ENCODE assay signal across 23 cellular contexts in the genomic region with DNA sequence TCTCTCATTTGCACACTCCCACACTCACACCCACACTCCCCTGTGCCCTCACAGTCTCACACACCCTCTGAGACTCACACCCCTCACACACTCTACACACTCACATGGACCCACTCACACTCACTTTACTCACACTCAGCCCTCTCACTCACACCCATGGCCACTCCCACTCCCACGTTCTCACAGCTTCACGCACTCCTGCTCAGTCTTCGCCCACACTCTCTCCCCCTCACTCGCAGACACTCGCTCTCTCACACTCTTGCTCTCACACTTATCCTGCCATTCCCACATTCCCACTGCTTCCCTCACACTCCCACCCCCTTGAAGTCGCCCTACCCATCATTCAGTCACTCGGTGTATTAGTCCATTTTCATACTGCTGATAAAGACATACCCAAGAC. TPM values are rescaled to one million over a fixed set of nuclear protein-coding genes. Genes with fewer than 3 reads are reported as not detected.
DNase-seq lines count a peak whose midpoint lies in the region; ATAC-seq, FAIRE-seq and TF ChIP-seq lines count a peak whose summit lies in the region.
"Had no signal": no experiment of that assay in that cellular context is flagged by ENCODE, and none has a peak within 500 bp of the region (broad histone marks: within the 10 kb centered on the region; RNA-seq: fewer than 3 reads in every experiment).

No MANE protein-coding gene starts in this region.

- H3K23ac ChIP-seq in neuronal stem cell (ENCODE audit: low read depth, low read length, poor library complexity): peak overlapping the region; percentile 26

- no peak overlapping the region for H3K9ac ChIP-seq in BLaER1 treated with 17β-estradiol and CSF1 and Interleukin-3, amounts not matched to agents 10 nM and 100 nM
- no peak overlapping the region for H3K9ac ChIP-seq in neuronal stem cell (ENCODE audit: low read depth, low read length, poor library complexity)

- H3K4me1 ChIP-seq in BLaER1 treated with 17β-estradiol and CSF1 and Interleukin-3, amounts not matched to agents 10 nM and 100 nM: peaks cover 15 to 25% (median 21%) of the 10 kb centered on the region in 10 experiments
- peaks cover 0 to 7% (median 2%) of the 10 kb centered on the region in 4 donors for H3K4me1 ChIP-seq in esophagus muscularis mucosa
- H3K4me1 ChIP-seq in neuronal stem cell (ENCODE audit: control insufficient read depth in 2 of 2, insufficient read depth in 1 of 2, low read depth in 1 of 2, low read length in 2 of 2): peaks cover 8 to 13% of the 10 kb centered on the region in 2 donors
- peaks cover 8% of the 10 kb centered on the region; the same call in 1 of the 2 replicates for H3K4me1 ChIP-seq in BE2C

- no peak overlapping the region for H4K8ac ChIP-seq in neuronal stem cell (ENCODE audit: low read depth, low read length)

- 93% methylated on average over 7 of the region's 7 CpGs for WGBS in esophagus muscularis mucosa
- no CpG with 5 or more reads among the region's 7 CpGs for WGBS in neuronal stem cell (ENCODE audit: extremely low coverage in 2 of 2, insufficient read length in 2 of 2, insufficient replicate concordance in 1 of 2), 2 donors

- peak overlapping the region; percentile 68 for H3K18ac ChIP-seq in neuronal stem cell (ENCODE audit: low read length)

- no peaks in the 10 kb centered on the region for H3K27me3 ChIP-seq in BLaER1 treated with 17β-estradiol and CSF1 and Interleukin-3, amounts not matched to agents 10 nM and 100 nM
- H3K27me3 ChIP-seq in esophagus muscularis mucosa (peaks cover 0 to 9% (median 0%) of the 10 kb centered on the region in 4 donors), neuronal stem cell (ENCODE audit: control insufficient read depth in 3 of 3, insufficient read depth in 3 of 3, low read depth in 1 of 3, low read length in 3 of 3) (no peaks in the 10 kb centered on the region), BE2C (no peaks in the 10 kb centered on the region)

- no peak for TF ChIP-seq CTCF in esophagus muscularis mucosa (IDR thresholded peaks at IDR 0.05)
- no peak for TF ChIP-seq CTCF in BE2C (IDR thresholded peaks at IDR 0.05; ENCODE audit: low read depth, low read length)

- peak overlapping the region; percentile 49 to 77 (median 62); a peak in 17 of 22 replicates for H3K4me2 ChIP-seq in BLaER1 treated with 17β-estradiol and CSF1 and Interleukin-3, amounts not matched to agents 10 nM and 100 nM
- H3K4me2 ChIP-seq in neuronal stem cell (ENCODE audit: insufficient read depth, low read length, poor library complexity, severe bottlenecking): no peak overlapping the region

- no peak overlapping the region for H2BK15ac ChIP-seq in neuronal stem cell (ENCODE audit: low read length)

- no peak for DNase-seq in HTR-8/SVneo (ENCODE audit: insufficient read length, low spot score)
- peak; percentile 64 for DNase-seq in esophagus muscularis mucosa (ENCODE audit: extremely low spot score)
- DNase-seq in neuronal stem cell (ENCODE audit: low spot score): no peak
- DNase-seq in foreskin melanocyte: no peak
- no peak for DNase-seq in BE2C
- DNase-seq: AML-193; C1 segment of cervical spinal cord; CD4-positive, CD25-positive, alpha-beta regulatory T cell; CD8-positive, alpha-beta memory T cell; COR-L47; DMS 273 treated with DMSO at 0.1 percent for 48 hours; DMS53; GOT3; H7; IMR-90; Karpas-422 had no signal

- no peaks in the 10 kb centered on the region for H4K20me1 ChIP-seq in BLaER1 treated with 17β-estradiol and CSF1 and Interleukin-3, amounts not matched to agents 10 nM and 100 nM

- H3K79me1 ChIP-seq in neuronal stem cell (ENCODE audit: low read depth, low read length): no peaks in the 10 kb centered on the region

- TF ChIP-seq POLR2A in esophagus muscularis mucosa (IDR thresholded peaks at IDR 0.05; ENCODE audit: low read depth): no peak

- ATAC-seq in HG02970 (IDR thresholded peaks at IDR 0.05; ENCODE audit: low FRiP score, unreplicated experiment): no peak
- ATAC-seq in GM18870 (IDR thresholded peaks at IDR 0.05; ENCODE audit: unreplicated experiment): no peak

- no peak overlapping the region for H3K4ac ChIP-seq in neuronal stem cell (ENCODE audit: low read length)

- peak overlapping the region; percentile 42 for H3K14ac ChIP-seq in neuronal stem cell (ENCODE audit: low read length)

- TF ChIP-seq EP300 in esophagus muscularis mucosa (IDR thresholded peaks at IDR 0.05): no peak

- H3K4me3 ChIP-seq in BLaER1 treated with 17β-estradiol and CSF1 and Interleukin-3, amounts not matched to agents 10 nM and 100 nM: no peak overlapping the region
- H3K4me3 ChIP-seq in esophagus muscularis mucosa (no peak overlapping the region), neuronal stem cell (ENCODE audit: low read length in 2 of 2) (no peak overlapping the region), BE2C (ENCODE audit: low read depth, low read length) (no peak overlapping the region)

- intact Hi-C loops in esophagus muscularis mucosa (cut with DNase I): no loop called here

- no peak overlapping the region for H2AFZ ChIP-seq in neuronal stem cell (ENCODE audit: low read length)

- FAIRE-seq in HTR-8/SVneo (lab: Jason Lieb, UNC): peak; percentile 36
- FAIRE-seq: A204.1, G401.6, GM12892 had no signal

- H3K27ac ChIP-seq in BLaER1 treated with 17β-estradiol and CSF1 and Interleukin-3, amounts not matched to agents 10 nM and 100 nM: peak overlapping the region in 2 of 11 experiments; percentile 61 to 70; a peak in 3 of 22 replicates
- H3K27ac ChIP-seq in esophagus muscularis mucosa (replicated peaks in 1 of 4) (no peak overlapping the region), neuronal stem cell (replicated peaks; ENCODE audit: low read length) (no peak overlapping the region)

- peaks cover 25 to 45% (median 37%) of the 10 kb centered on the region in 11 experiments for H3K9me3 ChIP-seq in BLaER1 treated with 17β-estradiol and CSF1 and Interleukin-3, amounts not matched to agents 10 nM and 100 nM (replicated peaks in 1 of 11)
- no peaks in the 10 kb centered on the region for H3K9me3 ChIP-seq in esophagus muscularis mucosa
- H3K9me3 ChIP-seq in neuronal stem cell (replicated peaks in 1 of 2; ENCODE audit: control insufficient read depth in 2 of 2, insufficient read depth in 1 of 2, low read depth in 1 of 2, low read length in 2 of 2): peaks cover 4 to 35% of the 10 kb centered on the region in 2 donors
- H3K9me3 ChIP-seq in BE2C: no peaks in the 10 kb centered on the region; the same call in 1 of the 2 replicates

- no peak overlapping the region for H2BK120ac ChIP-seq in neuronal stem cell (ENCODE audit: low read depth, low read length)

- no peak overlapping the region for H4K91ac ChIP-seq in neuronal stem cell (ENCODE audit: low read depth, low read length, poor library complexity)

- no peak overlapping the region for H2BK12ac ChIP-seq in neuronal stem cell (ENCODE audit: low read length)

- H2AK5ac ChIP-seq in neuronal stem cell (ENCODE audit: low read depth, low read length): peak overlapping the region; percentile 29

- H2BK5ac ChIP-seq in neuronal stem cell (ENCODE audit: low read length): no peak overlapping the region

- peaks cover 0 to 31% (median 15%) of the 10 kb centered on the region in 11 experiments; a peak in 13 of 22 replicates for H3K36me3 ChIP-seq in BLaER1 treated with 17β-estradiol and CSF1 and Interleukin-3, amounts not matched to agents 10 nM and 100 nM
- H3K36me3 ChIP-seq in esophagus muscularis mucosa (no peaks in the 10 kb centered on the region), neuronal stem cell (replicated peaks in 1 of 2; ENCODE audit: control insufficient read depth in 2 of 2, insufficient read depth in 2 of 2, low read length in 2 of 2) (no peaks in the 10 kb centered on the region), BE2C (no peaks in the 10 kb centered on the region)

RNA-seq across cellular contexts. Expression of gene CCDC182, which starts 47.9 kb away (rescaled TPM):
- total RNA-seq in esophagus muscularis mucosa: not detected
- polyA plus RNA-seq in neuronal stem cell (2013, experiment 1 of 2): not detected
- not detected for polyA plus RNA-seq in neuronal stem cell (2013, experiment 2 of 2)
- polyA plus RNA-seq in BE2C (2012; ENCODE audit: insufficient read depth, insufficient read length, low read depth): not detected
- total RNA-seq: CD4-positive, CD25-positive, alpha-beta regulatory T cell; CD8-positive, alpha-beta memory T cell; H7; HT-29; IMR-90 had no signal
- polyA plus RNA-seq: CD4-positive, CD25-positive, alpha-beta regulatory T cell; CD8-positive, alpha-beta memory T cell; IMR-90 had no signal
